ENCODE assay signal across 8 cellular contexts in the genomic region with DNA sequence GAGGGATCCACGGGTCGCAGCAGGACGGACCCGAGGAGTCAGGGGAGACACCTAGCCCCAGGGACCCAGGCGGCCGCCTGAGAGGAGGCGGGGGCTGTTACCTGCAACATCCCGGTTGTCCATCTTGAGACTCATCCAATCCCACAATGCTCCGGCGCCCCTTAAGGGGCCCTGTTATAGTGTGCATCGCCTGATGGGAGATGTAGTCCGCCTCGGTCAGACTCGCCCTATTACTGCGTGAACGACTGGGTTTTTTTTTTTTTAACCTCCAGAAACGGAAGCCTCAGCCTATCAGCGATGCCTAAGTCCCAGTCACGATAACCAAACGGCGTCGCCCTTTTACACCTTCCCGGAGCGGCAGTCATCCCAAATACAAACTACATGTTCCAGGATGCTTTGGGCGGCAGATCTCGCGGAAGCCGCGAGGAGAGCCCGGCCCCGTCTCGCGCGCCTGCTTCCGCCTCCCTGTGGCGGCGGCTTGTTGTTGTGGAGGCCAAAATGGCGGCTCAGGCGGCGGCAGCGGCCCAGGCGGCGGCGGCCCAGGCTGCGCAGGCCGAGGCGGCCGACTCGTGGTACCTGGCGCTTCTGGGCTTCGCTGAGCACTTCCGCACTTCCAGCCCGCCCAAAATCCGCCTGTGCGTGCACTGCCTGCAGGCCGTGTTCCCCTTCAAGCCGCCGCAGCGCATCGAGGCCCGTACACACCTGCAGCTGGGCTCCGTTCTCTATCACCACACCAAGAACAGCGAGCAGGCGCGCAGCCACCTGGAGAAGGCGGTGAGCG. TPM values are rescaled to one million over a fixed set of nuclear protein-coding genes. Genes with fewer than 3 reads are reported as not detected.
DNase-seq lines count a peak whose midpoint lies in the region; ATAC-seq, FAIRE-seq and TF ChIP-seq lines count a peak whose summit lies in the region.

Gene MAU2 (plus strand): TSS at position 468 of the 781 bp plus-strand sequence. CDS start 31 bp downstream, at position 499.
Gene SUGP1 (minus strand): TSS at position 148 of the 781 bp plus-strand sequence. CDS start 13 bp downstream, at position 135.

- H3K27ac ChIP-seq in prostate gland (peak within 1 kb of the TSS; percentile 88 to 90), urinary bladder (ENCODE audit: low read depth) (peak within 1 kb of the TSS; percentile 93)

- peak; percentile 91 for TF ChIP-seq POLR2A in GM12892 (IDR thresholded peaks at IDR 0.05; ENCODE audit: low read depth, low read length)
- peak; percentile 47 for TF ChIP-seq POLR2A in prostate gland (IDR thresholded peaks at IDR 0.05)

- FAIRE-seq in GM12892 (lab: Jason Lieb, UNC), result peak; percentile 96

- H3K27me3 ChIP-seq in prostate gland (replicated peaks; ENCODE audit: insufficient read depth), result no peaks in the 10 kb centered on the region

- peak within 1 kb of the TSS; percentile 98 to 100 for H3K4me3 ChIP-seq in prostate gland
- H3K4me3 ChIP-seq in urinary bladder (ENCODE audit: low read depth, low read length), result peak within 1 kb of the TSS; percentile 100

- H3K36me3 ChIP-seq in prostate gland (peaks cover 3 to 5% of the 10 kb centered on the region in 2 donors), urinary bladder (ENCODE audit: insufficient read depth) (no peaks in the 10 kb centered on the region)

- no peaks in the 10 kb centered on the region for H3K9me3 ChIP-seq in prostate gland

- peak; percentile 87 for ATAC-seq in HG02840 (IDR thresholded peaks at IDR 0.05; ENCODE audit: low FRiP score, unreplicated experiment)
- peak; percentile 94 for ATAC-seq in left ventricle myocardium superior

- intact Hi-C loops in T-helper 1 cell treated with Interleukin-12 subunit alpha and Interleukin-12 subunit beta and Interleukin-4 antibody, amounts not matched to agents 30 ng/mL and 1 ng/mL, for 36 hours (cut with micrococcal nuclease), result loop anchor here (1.0 to 2.0 kb wide), 13 partner anchors 41 to 684 kb away; partner anchors contain the start of genes BORCS8, COPE, DDX49 and GATAD2A
- intact Hi-C loops in left ventricle myocardium superior (cut with micrococcal nuclease), result no loop called here
- intact Hi-C loops in prostate gland (cut with DNase I), result loop anchor here (5.0 kb wide), 1 partner anchor 128 kb away; the partner anchor contains the start of genes BORCS8 and RFXANK

- peak; percentile 22 to 75 (median 42) for TF ChIP-seq CTCF in prostate gland (IDR thresholded peaks at IDR 0.05)

- peaks cover 4% of the 10 kb centered on the region for H3K4me1 ChIP-seq in prostate gland (replicated peaks)
- H3K4me1 ChIP-seq in urinary bladder (ENCODE audit: insufficient read depth), result peaks cover 2% of the 10 kb centered on the region

- DNase-seq in GM12892 (ENCODE audit: insufficient read length) (peak; percentile 95), NCI-H1436 treated with DMSO at 0.1 percent for 48 hours (lab: John Stamatoyannopoulos, UW) (peak; percentile 94), amniotic stem cell (lab: John Stamatoyannopoulos, UW) (peak; percentile 78), left ventricle myocardium superior (peak; percentile 93), prostate gland (ENCODE audit: low spot score) (peak; percentile 86)

- under 1% methylated on average over 67 of the region's 67 CpGs for WGBS in prostate gland
- WGBS in urinary bladder, result under 1% methylated on average over 67 of the region's 67 CpGs

RNA-seq across cellular contexts. Expression of gene MAU2, which starts in this region (rescaled TPM):
- 19.7 TPM for polyA plus RNA-seq in GM12892 (2012; ENCODE audit: missing spikeins)
- 100 TPM in 2 replicates for total RNA-seq in T-helper 1 cell treated with Interleukin-12 subunit alpha and Interleukin-12 subunit beta and Interleukin-4 antibody, amounts not matched to agents 30 ng/mL and 1 ng/mL, for 36 hours
- total RNA-seq in left ventricle myocardium superior (31.4 TPM), prostate gland (100 to 1,000 TPM in 1 of 2 donors, 10 to 100 TPM in 1; 52.5 to 106 TPM), urinary bladder (31.7 TPM)
- 34.6 TPM for polyA plus RNA-seq in urinary bladder

RNA-seq across cellular contexts. Expression of gene SUGP1, which starts in this region (rescaled TPM):
- polyA plus RNA-seq in GM12892 (2012; ENCODE audit: missing spikeins), result 21.5 TPM
- total RNA-seq in T-helper 1 cell treated with Interleukin-12 subunit alpha and Interleukin-12 subunit beta and Interleukin-4 antibody, amounts not matched to agents 30 ng/mL and 1 ng/mL, for 36 hours, result 78.7 and 87.1 TPM in 2 replicates
- 46.0 TPM for total RNA-seq in left ventricle myocardium superior
- total RNA-seq in prostate gland, result 10 to 100 TPM; 51.1 to 53.5 TPM
- 13.5 TPM for total RNA-seq in urinary bladder
- 34.7 TPM for polyA plus RNA-seq in urinary bladder

Comparison
In these comparisons a context has a peak if more than half of its experiments do, and no peak if none do; other contexts are left out.
1. Peak in every context shown above with its lines: DNase-seq, ATAC-seq, H3K4me3 ChIP-seq and H3K27ac ChIP-seq.